8 cellular contexts compared by ENCODE assay signal in the genomic region with DNA sequence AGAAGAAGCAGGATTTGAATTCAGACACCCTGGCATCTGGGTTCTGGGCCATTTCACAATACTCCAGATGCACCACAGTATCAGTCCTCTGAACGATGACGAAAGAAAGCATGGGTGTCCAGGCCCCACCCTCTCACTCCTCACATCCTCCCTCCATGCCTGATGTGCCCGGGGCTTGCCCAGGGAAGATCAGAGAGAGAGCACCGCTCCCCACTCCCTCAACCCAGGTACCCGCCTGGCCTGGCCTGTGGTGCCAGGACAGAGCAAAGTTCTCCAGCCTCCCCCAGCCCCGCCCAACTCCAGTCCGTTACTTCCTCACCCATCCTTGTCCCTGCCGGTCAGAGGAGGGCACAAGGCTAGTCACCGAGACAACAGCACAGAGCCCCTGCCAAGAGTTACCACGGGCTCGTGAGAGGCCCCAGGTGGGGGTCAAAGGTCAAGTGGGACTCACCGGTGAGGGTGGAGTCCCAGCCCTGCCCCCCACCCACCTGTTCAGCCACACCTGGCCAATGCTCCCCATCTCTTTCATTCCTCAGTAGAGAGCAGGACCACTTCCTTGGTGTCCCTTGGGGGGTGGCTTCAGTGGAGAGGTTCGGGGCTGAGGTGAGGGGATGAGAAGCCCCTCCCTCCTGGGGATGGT. TPM values are rescaled to one million over a fixed set of nuclear protein-coding genes. Genes with fewer than 3 reads are reported as not detected.
A peak's percentile ranks its signal among the peaks of the same experiment; 100 is the strongest.
DNase-seq lines count a peak whose midpoint lies in the region; FAIRE-seq and TF ChIP-seq lines count a peak whose summit lies in the region.

No MANE protein-coding gene starts in this region.

- no peak overlapping the region for H3K4me2 ChIP-seq in neuronal stem cell (ENCODE audit: insufficient read depth, low read length, poor library complexity, severe bottlenecking)

- H4K91ac ChIP-seq in neuronal stem cell (ENCODE audit: low read depth, low read length, poor library complexity), result no peak overlapping the region

- H3K4me1 ChIP-seq in neuronal stem cell (ENCODE audit: control insufficient read depth in 2 of 2, insufficient read depth in 1 of 2, low read depth in 1 of 2, low read length in 2 of 2), result peaks cover 74 to 78% of the 10 kb centered on the region in 2 donors

- CTCF ChIA-PET in GM10248 (lab: Yijun Ruan, JAX), result interaction anchor here (1.7 to 1.9 kb wide), 2 partner anchors 9 to 228 kb away, joined by 4 read pairs; no protein-coding TSS in a partner anchor

- DNase-seq in AG10803 (ENCODE audit: low read depth) (peak; percentile 95), HTR-8/SVneo (ENCODE audit: insufficient read length, low spot score) (no peak), fibroblast of gingiva (ENCODE audit: low read depth) (peak; percentile 96), neuronal stem cell (ENCODE audit: low spot score) (no peak), putamen (ENCODE audit: low spot score) (no peak), GM10248 (ENCODE audit: extremely low spot score) (no peak), NCI-H2081 treated with DMSO at 0.1 percent for 48 hours (lab: John Stamatoyannopoulos, UW) (no peak)
- peak; percentile 50 for DNase-seq in activated CD8-positive, alpha-beta memory T cell treated with anti-CD3 and anti-CD28 coated beads, Interleukin-2, amount 50 U/mL, for 4 hours

- peak overlapping the region; percentile 1 for H3K9ac ChIP-seq in neuronal stem cell (ENCODE audit: low read depth, low read length, poor library complexity)

- H2BK120ac ChIP-seq in neuronal stem cell (ENCODE audit: low read depth, low read length), result peak overlapping the region; percentile 83

- H2BK15ac ChIP-seq in neuronal stem cell (ENCODE audit: low read length), result peak overlapping the region; percentile 91

- FAIRE-seq in HTR-8/SVneo (lab: Jason Lieb, UNC), result peak; percentile 63

- H3K18ac ChIP-seq in neuronal stem cell (ENCODE audit: low read length), result peak overlapping the region; percentile 91

- H3K14ac ChIP-seq in neuronal stem cell (ENCODE audit: low read length), result peak overlapping the region; percentile 91

- H2BK5ac ChIP-seq in neuronal stem cell (ENCODE audit: low read length), result peak overlapping the region; percentile 92

- no CpG with 5 or more reads among the region's 13 CpGs for WGBS in neuronal stem cell (ENCODE audit: extremely low coverage in 2 of 2, insufficient read length in 2 of 2, insufficient replicate concordance in 1 of 2), 2 donors

- H2AK5ac ChIP-seq in neuronal stem cell (ENCODE audit: low read depth, low read length), result peak overlapping the region; percentile 97

- H3K79me1 ChIP-seq in neuronal stem cell (ENCODE audit: low read depth, low read length), result peaks cover 19% of the 10 kb centered on the region

- TF ChIP-seq CTCF in AG10803 (conservative IDR thresholded peaks at IDR 0.05; ENCODE audit: low read length), result no peak
- no peak for TF ChIP-seq CTCF in GM10248 (IDR thresholded peaks at IDR 0.05; ENCODE audit: control extremely low read depth, extremely low read depth, low read depth, missing control alignments)

- H2AFZ ChIP-seq in neuronal stem cell (ENCODE audit: low read length), result no peak overlapping the region

- no peak overlapping the region for H4K8ac ChIP-seq in neuronal stem cell (ENCODE audit: low read depth, low read length)

- H2BK12ac ChIP-seq in neuronal stem cell (ENCODE audit: low read length), result peak overlapping the region; percentile 12

- no peak overlapping the region for H3K4ac ChIP-seq in neuronal stem cell (ENCODE audit: low read length)

- no peaks in the 10 kb centered on the region for H3K9me3 ChIP-seq in neuronal stem cell (replicated peaks in 1 of 2; ENCODE audit: control insufficient read depth in 2 of 2, insufficient read depth in 1 of 2, low read depth in 1 of 2, low read length in 2 of 2)

- H3K4me3 ChIP-seq in AG10803 (ENCODE audit: low read length), result peak overlapping the region; percentile 99
- no peak overlapping the region for H3K4me3 ChIP-seq in neuronal stem cell (ENCODE audit: low read length in 2 of 2)

- peak overlapping the region; percentile 75 for H3K27ac ChIP-seq in neuronal stem cell (replicated peaks; ENCODE audit: low read length)

- H3K23ac ChIP-seq in neuronal stem cell (ENCODE audit: low read depth, low read length, poor library complexity), result peak overlapping the region; percentile 47

- H3K36me3 ChIP-seq in neuronal stem cell (replicated peaks in 1 of 2; ENCODE audit: control insufficient read depth in 2 of 2, insufficient read depth in 2 of 2, low read length in 2 of 2), result no peaks in the 10 kb centered on the region

- POLR2A ChIA-PET in GM10248 (lab: Yijun Ruan, JAX), result interaction anchor here (0.5 kb wide), 1 partner anchor 49 kb away, joined by 3 read pairs; no protein-coding TSS in a partner anchor

- H3K27me3 ChIP-seq in neuronal stem cell (ENCODE audit: control insufficient read depth in 3 of 3, insufficient read depth in 3 of 3, low read depth in 1 of 3, low read length in 3 of 3), result no peaks in the 10 kb centered on the region

RNA-seq across cellular contexts. Expression of a gene that starts 8.1 kb away (rescaled TPM):
- 32.8 TPM for polyA plus RNA-seq in neuronal stem cell (2013, experiment 1 of 2)
- 34.6 TPM for polyA plus RNA-seq in neuronal stem cell (2013, experiment 2 of 2)

RNA-seq across cellular contexts. Expression of a gene that starts 33.9 kb away (rescaled TPM):
- polyA plus RNA-seq in neuronal stem cell (2013, experiment 1 of 2), result not detected
- not detected for polyA plus RNA-seq in neuronal stem cell (2013, experiment 2 of 2)

RNA-seq across cellular contexts. Expression of a gene that starts 38.5 kb away (rescaled TPM):
- 0.50 TPM for polyA plus RNA-seq in neuronal stem cell (2013, experiment 1 of 2)
- polyA plus RNA-seq in neuronal stem cell (2013, experiment 2 of 2), result 0.47 TPM

RNA-seq across cellular contexts. Expression of a gene that starts 54.0 kb away (rescaled TPM):
- not detected for polyA plus RNA-seq in neuronal stem cell (2013, experiment 1 of 2)
- 0.06 TPM for polyA plus RNA-seq in neuronal stem cell (2013, experiment 2 of 2)

Comparison
In these comparisons a context has a peak if more than half of its experiments do, and no peak if none do; other contexts are left out.
1. DNase-seq: peak in AG10803 (single experiment), activated CD8-positive, alpha-beta memory T cell treated with anti-CD3 and anti-CD28 coated beads, Interleukin-2, amount 50 U/mL, for 4 hours (single experiment) and fibroblast of gingiva (single experiment); none in HTR-8/SVneo (single experiment), neuronal stem cell (single experiment), putamen (single experiment), GM10248 (single experiment) and NCI-H2081 treated with DMSO at 0.1 percent for 48 hours (single experiment).